Comparison of ENCODE assay signal across 25 cellular contexts in the genomic region with DNA sequence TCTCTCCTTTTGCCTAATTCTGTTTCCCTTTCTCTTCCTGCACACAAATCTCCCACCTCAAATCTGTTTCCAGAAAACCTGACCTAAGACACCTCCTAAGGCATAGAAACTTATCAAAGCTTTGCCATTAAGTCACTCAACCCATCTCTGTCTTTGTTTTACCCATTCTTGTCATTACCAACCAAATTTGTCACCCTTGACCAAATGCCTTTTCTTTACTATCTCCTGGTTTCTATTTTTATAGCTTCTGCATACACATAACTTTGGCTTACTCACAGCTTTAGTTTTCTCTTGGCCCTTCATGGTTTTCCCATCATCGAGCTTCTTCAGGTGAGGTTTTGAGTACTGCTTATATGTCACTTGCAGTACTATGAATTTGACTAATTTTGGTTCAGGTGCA.
"Had no signal": no experiment of that assay in that cellular context is flagged by ENCODE, and none has a peak within 500 bp of the region (broad histone marks: within the 10 kb centered on the region; RNA-seq: fewer than 3 reads in every experiment).

No MANE protein-coding gene starts in this region.

- H3K27ac Mint-ChIP-seq: mesothelial cell of epicardium; naive B cell; natural killer cell; nephron progenitor cell; neural progenitor cell; stimulated activated naive CD8-positive, alpha-beta T cell treated with anti-CD3 and anti-CD28 coated beads, Interleukin-15, amount 100 ng/mL, for 72 hours; type B pancreatic cell had no signal

- FAIRE-seq: kidney had no signal

- H3K36me3 Mint-ChIP-seq: mesothelial cell of epicardium, naive B cell, natural killer cell, neural progenitor cell had no signal

- H3K36me3 ChIP-seq: left lung, lower lobe of right lung, neutrophil, right lobe of liver, tibial nerve, uterus had no signal

- H3K9ac ChIP-seq: neural progenitor cell, parathyroid adenoma had no signal

- H3K4me1 Mint-ChIP-seq: naive B cell; natural killer cell; stimulated activated naive CD8-positive, alpha-beta T cell treated with anti-CD3 and anti-CD28 coated beads, Interleukin-15, amount 100 ng/mL, for 72 hours had no signal

- H3K4me2 ChIP-seq: neural progenitor cell, smooth muscle cell had no signal

- H3K9me3 ChIP-seq: lower lobe of right lung, neutrophil, psoas muscle, right lobe of liver had no signal

- H3K9me3 Mint-ChIP-seq: stimulated activated naive CD8-positive, alpha-beta T cell treated with anti-CD3 and anti-CD28 coated beads, Interleukin-15, amount 100 ng/mL, for 72 hours had no signal

- DNase-seq: hippocampal formation; kidney; left colon; left lung; lower lobe of right lung; mesendoderm; naive B cell; natural killer cell; nephron progenitor cell; occipital lobe; psoas muscle; right lobe of liver; stimulated activated CD4-positive, alpha-beta T cell treated with anti-CD3 and anti-CD28 coated beads, Interleukin-2, amount 100 ng/mL, for 24 hours; stimulated activated CD4-positive, alpha-beta T cell treated with anti-CD3 and anti-CD28 coated beads, Interleukin-4, amount 100 ng/mL, for 1 hour; stimulated activated naive CD4-positive, alpha-beta T cell; stimulated activated naive CD8-positive, alpha-beta T cell treated with anti-CD3 and anti-CD28 coated beads, Interleukin-15, amount 100 ng/mL, for 72 hours; substantia nigra; uterus had no signal

- H3K79me2 ChIP-seq: parathyroid adenoma had no signal

- H3K4me3 Mint-ChIP-seq: mesothelial cell of epicardium; naive B cell; natural killer cell; nephron progenitor cell; neural progenitor cell; stimulated activated naive CD8-positive, alpha-beta T cell treated with anti-CD3 and anti-CD28 coated beads, Interleukin-15, amount 100 ng/mL, for 72 hours; type B pancreatic cell had no signal

- ATAC-seq: left colon; left lung; lower lobe of right lung; natural killer cell; psoas muscle; right lobe of liver; stimulated activated naive CD8-positive, alpha-beta T cell treated with anti-CD3 and anti-CD28 coated beads, Interleukin-15, amount 100 ng/mL, for 72 hours had no signal

- H3K4me1 ChIP-seq: left lung, lower lobe of right lung, parathyroid adenoma, psoas muscle, right lobe of liver, uterus had no signal

- H3K4me3 ChIP-seq: left lung, lower lobe of right lung, neural progenitor cell, psoas muscle, right lobe of liver, smooth muscle cell, tibial nerve, uterus had no signal

- H2AFZ ChIP-seq: neural progenitor cell, parathyroid adenoma had no signal

- H3K27ac ChIP-seq: left lung, lower lobe of right lung, neural progenitor cell, neutrophil, parathyroid adenoma, psoas muscle, right lobe of liver, tibial nerve, uterus had no signal

- H3K27me3 Mint-ChIP-seq: stimulated activated naive CD8-positive, alpha-beta T cell treated with anti-CD3 and anti-CD28 coated beads, Interleukin-15, amount 100 ng/mL, for 72 hours had no signal

- H3K27me3 ChIP-seq: left lung, neural progenitor cell, neutrophil, right lobe of liver, tibial nerve, uterus had no signal
